In genomic region chr2:223884399-223884798, GRCh38 we compare ENCODE assay signal across 12 cellular contexts. TPM values are rescaled to one million over a fixed set of nuclear protein-coding genes. Genes with fewer than 3 reads are reported as not detected.
DNase-seq lines count a peak whose midpoint lies in the region; ATAC-seq and TF ChIP-seq lines count a peak whose summit lies in the region.
"Had no signal": no experiment of that assay in that cellular context is flagged by ENCODE, and none has a peak within 500 bp of the region (broad histone marks: within the 10 kb centered on the region; RNA-seq: fewer than 3 reads in every experiment).

No MANE protein-coding gene starts in this region.

- no peak for TF ChIP-seq CTCF in omental fat pad (IDR thresholded peaks at IDR 0.05)

- H3K36me3 Mint-ChIP-seq in T-helper 17 cell (ENCODE audit: low read depth) = peaks cover 8% of the 10 kb centered on the region

- peak overlapping the region; percentile 80 for H3K27ac Mint-ChIP-seq in T-helper 17 cell
- H3K27ac Mint-ChIP-seq: activated naive CD8-positive, alpha-beta T cell had no signal

- no peak overlapping the region for H3K4me3 Mint-ChIP-seq in T-helper 17 cell
- H3K4me3 Mint-ChIP-seq: activated naive CD8-positive, alpha-beta T cell had no signal

- DNase-seq in EH (ENCODE audit: low read depth) = peak; percentile 72
- DNase-seq in T-helper 17 cell = no peak
- DNase-seq in epidermal melanocyte (ENCODE audit: insufficient read length, low spot score) = no peak
- DNase-seq in omental fat pad (ENCODE audit: low spot score) = no peak
- no peak for DNase-seq in NCI-H146 (lab: John Stamatoyannopoulos, UW)
- no peak for DNase-seq in NK-92 treated with Interleukin-12 subunit alpha and Interleukin-12 subunit beta, amount 100 ng/mL, for 24 hours (lab: John Stamatoyannopoulos, UW)
- DNase-seq: heart right ventricle, SIG-M5 had no signal

- peak; percentile 88 for ATAC-seq in GM19043 (IDR thresholded peaks at IDR 0.05; ENCODE audit: low read depth, unreplicated experiment)
- ATAC-seq in HG02885 (IDR thresholded peaks at IDR 0.05; ENCODE audit: poor library complexity, unreplicated experiment) = peak; percentile 95
- ATAC-seq in T-helper 17 cell = no peak
- ATAC-seq in omental fat pad (ENCODE audit: low FRiP score) = no peak
- ATAC-seq: heart right ventricle had no signal

- no peaks in the 10 kb centered on the region for H3K9me3 ChIP-seq in T-helper 17 cell (ENCODE audit: control insufficient read depth, low read length, poor library complexity, severe bottlenecking)
- H3K9me3 ChIP-seq: heart right ventricle, prostate gland had no signal

- H3K4me1 Mint-ChIP-seq in T-helper 17 cell = peaks cover 7% of the 10 kb centered on the region

- H3K27me3 Mint-ChIP-seq in T-helper 17 cell = no peaks in the 10 kb centered on the region
- H3K27me3 Mint-ChIP-seq: activated naive CD8-positive, alpha-beta T cell had no signal

RNA-seq across cellular contexts. Expression of gene AP1S3, which starts 47.0 kb away (rescaled TPM):
- total RNA-seq in T-helper 17 cell = 1 to 10 TPM; 1.6 to 2.9 TPM
- 10 to 100 TPM in 1 of 4 donors, 1 to 10 TPM in 2, not detected in 1; 1.6 to 16.2 (median 4.9) TPM for total RNA-seq in omental fat pad

Comparison
In these comparisons a context has a peak if more than half of its experiments do, and no peak if none do; other contexts are left out.
1. ATAC-seq: peak in GM19043 (single experiment) and HG02885 (single experiment); none in T-helper 17 cell (single experiment) and omental fat pad (single experiment).